In the genomic region with DNA sequence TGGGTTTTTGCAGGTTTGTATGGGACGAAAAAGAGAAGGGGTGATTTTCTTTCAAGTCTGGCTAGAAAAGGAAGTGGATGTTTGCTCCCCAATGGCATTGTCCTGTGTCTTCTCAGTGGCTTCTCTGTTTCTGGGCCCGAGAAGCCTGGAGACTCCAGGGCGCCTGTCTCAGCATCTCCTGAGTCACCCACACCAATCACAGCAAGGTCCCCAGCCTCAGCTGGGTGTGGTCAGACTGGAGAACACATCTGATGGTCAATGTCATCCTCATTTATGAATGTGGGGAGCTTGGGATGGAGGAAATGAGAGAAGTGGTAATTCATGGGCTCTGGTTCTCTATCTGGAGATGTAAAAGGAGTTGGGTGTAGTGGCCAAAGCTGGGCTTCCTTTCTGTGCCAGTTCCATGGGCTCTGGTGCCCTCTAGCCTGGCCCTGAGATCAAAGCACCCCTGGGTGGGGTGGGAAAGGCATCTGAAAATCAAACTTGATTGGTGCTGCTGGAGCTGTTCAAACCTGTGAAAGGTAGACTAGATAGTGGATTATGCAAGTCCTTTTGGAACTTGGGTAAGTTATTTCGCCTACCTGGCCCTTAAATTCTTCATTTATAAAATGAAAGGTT, we compare ENCODE assay signal across 9 cellular contexts. TPM values are rescaled to one million over a fixed set of nuclear protein-coding genes. Genes with fewer than 3 reads are reported as not detected.
A peak's percentile ranks its signal among the peaks of the same experiment; 100 is the strongest.
DNase-seq lines count a peak whose midpoint lies in the region; ATAC-seq and TF ChIP-seq lines count a peak whose summit lies in the region.
"Had no signal": no experiment of that assay in that cellular context is flagged by ENCODE, and none has a peak within 500 bp of the region (broad histone marks: within the 10 kb centered on the region; RNA-seq: fewer than 3 reads in every experiment).

No MANE protein-coding gene starts in this region.

- no peak overlapping the region for H2AFZ ChIP-seq in osteoblast (ENCODE audit: low read length)

- DNase-seq in GM03348 (ENCODE audit: low spot score) (peak; percentile 18), MV-4-11 (lab: John Stamatoyannopoulos, UW) (peak; percentile 26), choroid plexus epithelial cell (ENCODE audit: low read depth) (peak; percentile 43), osteoblast (ENCODE audit: insufficient read length, low spot score, missing footprints) (no peak), NCI-H1048 (lab: John Stamatoyannopoulos, UW) (no peak)

- no peaks in the 10 kb centered on the region for H3K27me3 ChIP-seq in osteoblast (ENCODE audit: insufficient read depth, low read length)
- H3K27me3 ChIP-seq: SJSA1 had no signal

- no peaks in the 10 kb centered on the region for H3K4me1 ChIP-seq in osteoblast (ENCODE audit: insufficient read depth, low read length)

- no peak overlapping the region for H3K27ac ChIP-seq in osteoblast (ENCODE audit: low read depth, low read length)
- H3K27ac ChIP-seq: SJSA1 had no signal

- no peaks in the 10 kb centered on the region for H3K9me3 ChIP-seq in osteoblast (ENCODE audit: low read depth, low read length)
- H3K9me3 ChIP-seq: SJSA1 had no signal

- no peak overlapping the region for H3K4me2 ChIP-seq in osteoblast (ENCODE audit: insufficient read depth, low read length)

- H3K79me2 ChIP-seq in osteoblast (ENCODE audit: insufficient read depth, low read length): no peaks in the 10 kb centered on the region

- no peak overlapping the region for H3K4me3 ChIP-seq in choroid plexus epithelial cell (ENCODE audit: low read depth, low read length)
- H3K4me3 ChIP-seq in osteoblast (ENCODE audit: insufficient read depth, low read length): no peak overlapping the region
- H3K4me3 ChIP-seq: SJSA1 had no signal

- TF ChIP-seq CTCF in choroid plexus epithelial cell (conservative IDR thresholded peaks at IDR 0.05; ENCODE audit: low read depth, low read length) (peak; percentile 40), osteoblast (IDR thresholded peaks at IDR 0.05; ENCODE audit: extremely low read depth, low read depth, low read length) (peak; percentile 58)

- H3K36me3 ChIP-seq in osteoblast (ENCODE audit: insufficient read depth, low read length): no peaks in the 10 kb centered on the region
- H3K36me3 ChIP-seq: SJSA1 had no signal

- ATAC-seq in HG02938 (IDR thresholded peaks at IDR 0.05; ENCODE audit: unreplicated experiment) (no peak), HG03378 (IDR thresholded peaks at IDR 0.05; ENCODE audit: unreplicated experiment) (no peak), GM18505 (IDR thresholded peaks at IDR 0.05; ENCODE audit: unreplicated experiment) (no peak)

- no peak for TF ChIP-seq POLR2A in GM18505 (IDR thresholded peaks at IDR 0.05; ENCODE audit: borderline replicate concordance, extremely low read depth, insufficient read depth, insufficient read length)

- H4K20me1 ChIP-seq in osteoblast (ENCODE audit: insufficient read depth, low read length): no peaks in the 10 kb centered on the region

RNA-seq across cellular contexts. Expression of a gene that starts 13.4 kb away (rescaled TPM):
- total RNA-seq in osteoblast: 8.8 and 11.9 TPM in 2 replicates

RNA-seq across cellular contexts. Expression of a gene that starts 32.7 kb away (rescaled TPM):
- total RNA-seq in osteoblast: 544 and 726 TPM in 2 replicates

Comparison
In these comparisons a context has a peak if more than half of its experiments do, and no peak if none do; other contexts are left out.
1. DNase-seq: peak in GM03348 (single experiment), MV-4-11 (single experiment) and choroid plexus epithelial cell (single experiment); none in osteoblast (single experiment) and NCI-H1048 (single experiment).